In the genomic region with DNA sequence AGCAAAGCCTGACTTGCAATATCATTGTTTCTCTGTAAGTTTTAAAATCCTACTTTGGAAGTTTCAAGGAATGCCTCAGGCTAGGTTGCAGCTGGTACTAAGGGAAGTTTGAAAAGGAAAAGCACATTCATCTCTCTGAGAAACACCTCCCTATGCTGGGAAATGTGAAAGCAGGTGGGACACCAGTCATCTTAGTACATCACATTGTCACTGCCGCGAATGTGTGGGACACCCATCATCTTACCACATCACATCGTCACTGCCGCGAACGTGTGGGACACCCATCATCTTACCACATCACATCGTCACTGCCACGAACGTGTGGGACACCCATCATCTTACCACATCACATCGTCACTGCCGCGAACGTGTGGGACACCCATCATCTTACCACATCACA, we compare ENCODE assay signal across 8 cellular contexts. TPM values are rescaled to one million over a fixed set of nuclear protein-coding genes. Genes with fewer than 3 reads are reported as not detected.
"Had no signal": no experiment of that assay in that cellular context is flagged by ENCODE, and none has a peak within 500 bp of the region (broad histone marks: within the 10 kb centered on the region; RNA-seq: fewer than 3 reads in every experiment).

No MANE protein-coding gene starts in this region.

RNA-seq across cellular contexts. Expression of gene DACT2, which starts 38.3 kb away (rescaled TPM):
- total RNA-seq: activated CD4-positive, alpha-beta memory T cell treated with anti-CD3 and anti-CD28 coated beads for 36 hours; activated CD8-positive, alpha-beta memory T cell treated with anti-CD3 and anti-CD28 coated beads for 36 hours; activated CD8-positive, alpha-beta T cell treated with anti-CD3 and anti-CD28 coated beads for 36 hours; activated naive CD8-positive, alpha-beta T cell treated with anti-CD3 and anti-CD28 coated beads, Interleukin-2, amount 10 ng/mL, durations not matched to agents 7 days and 5 days; activated T-cell treated with anti-CD3 and anti-CD28 coated beads, Interleukin-2, amount 50 U/mL, for 4 hours; ascending aorta; T-cell; T-helper 17 cell had no signal
